In the genomic region with DNA sequence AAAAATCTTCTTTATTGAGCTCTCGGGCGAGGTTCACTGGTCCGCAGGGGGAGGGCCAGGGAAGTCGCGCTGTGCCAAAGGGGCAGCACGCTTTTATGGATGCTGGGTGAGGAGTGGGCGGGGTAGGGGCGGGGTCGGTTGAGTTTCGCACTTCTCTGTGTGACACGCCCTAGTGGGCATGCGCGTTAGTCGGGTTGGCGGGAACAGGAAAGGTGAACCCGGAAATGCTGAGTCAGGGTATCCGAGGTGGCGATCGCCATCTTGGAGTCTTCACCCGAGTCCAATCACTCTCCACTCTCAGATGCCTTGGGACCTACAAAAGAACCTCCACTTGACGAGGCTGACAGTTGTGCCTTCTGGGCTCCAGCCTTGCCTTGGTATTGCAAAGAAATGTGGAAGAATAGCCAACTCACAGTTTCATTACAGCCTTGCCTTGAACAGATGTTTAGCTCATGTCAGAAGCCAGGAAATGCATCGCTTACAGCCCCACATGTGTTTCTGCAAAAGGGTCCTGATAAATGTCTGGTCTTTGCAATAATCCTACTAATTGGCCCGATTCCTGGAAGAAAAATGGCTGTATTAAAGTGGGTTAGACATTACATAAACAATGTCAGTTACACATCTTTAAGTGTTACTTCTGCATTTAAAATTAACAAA, we compare ENCODE assay signal across 2 cellular contexts.
TF ChIP-seq lines count a peak whose summit lies in the region.

No MANE protein-coding gene starts in this region.

TF ChIP-seq in SK-N-SH, 30 proteins besides CTCF, POLR2A, EP300 and RAD21 (continued from another document):
- no peak for TF ChIP-seq EZH2phosphoT487 (IDR thresholded peaks at IDR 0.05; ENCODE audit: borderline replicate concordance, low read depth)
- TF ChIP-seq, protein P1, sequence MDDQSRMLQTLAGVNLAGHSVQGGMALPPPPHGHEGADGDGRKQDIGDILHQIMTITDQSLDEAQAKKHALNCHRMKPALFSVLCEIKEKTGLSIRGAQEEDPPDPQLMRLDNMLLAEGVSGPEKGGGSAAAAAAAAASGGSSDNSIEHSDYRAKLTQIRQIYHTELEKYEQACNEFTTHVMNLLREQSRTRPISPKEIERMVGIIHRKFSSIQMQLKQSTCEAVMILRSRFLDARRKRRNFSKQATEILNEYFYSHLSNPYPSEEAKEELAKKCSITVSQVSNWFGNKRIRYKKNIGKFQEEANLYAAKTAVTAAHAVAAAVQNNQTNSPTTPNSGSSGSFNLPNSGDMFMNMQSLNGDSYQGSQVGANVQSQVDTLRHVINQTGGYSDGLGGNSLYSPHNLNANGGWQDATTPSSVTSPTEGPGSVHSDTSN (IDR thresholded peaks at IDR 0.05) = no peak

TF ChIP-seq in SK-N-SH treated with all-trans-retinoic acid at 6 μM for 48 hours, 23 proteins besides CTCF, POLR2A, EP300 and RAD21 (continued from another document):
- TF ChIP-seq TSHZ2 (CRISPR knock-in tag; IDR thresholded peaks at IDR 0.05) (no peak), ZFP30 (CRISPR knock-in tag; IDR thresholded peaks at IDR 0.05) (no peak), ZNF70 (CRISPR knock-in tag; IDR thresholded peaks at IDR 0.05) (no peak), CSDC2 (CRISPR knock-in tag; IDR thresholded peaks at IDR 0.05) (no peak), OSR1 (CRISPR knock-in tag; IDR thresholded peaks at IDR 0.05) (no peak), ZNF8 (CRISPR knock-in tag; IDR thresholded peaks at IDR 0.05) (no peak), ZC3H10 (CRISPR knock-in tag; IDR thresholded peaks at IDR 0.05) (no peak), ARNTL (CRISPR knock-in tag; IDR thresholded peaks at IDR 0.05; ENCODE audit: borderline replicate concordance, low read depth) (no peak), PPARA (CRISPR knock-in tag; IDR thresholded peaks at IDR 0.05; ENCODE audit: borderline replicate concordance) (no peak)
- TF ChIP-seq, protein P2, sequence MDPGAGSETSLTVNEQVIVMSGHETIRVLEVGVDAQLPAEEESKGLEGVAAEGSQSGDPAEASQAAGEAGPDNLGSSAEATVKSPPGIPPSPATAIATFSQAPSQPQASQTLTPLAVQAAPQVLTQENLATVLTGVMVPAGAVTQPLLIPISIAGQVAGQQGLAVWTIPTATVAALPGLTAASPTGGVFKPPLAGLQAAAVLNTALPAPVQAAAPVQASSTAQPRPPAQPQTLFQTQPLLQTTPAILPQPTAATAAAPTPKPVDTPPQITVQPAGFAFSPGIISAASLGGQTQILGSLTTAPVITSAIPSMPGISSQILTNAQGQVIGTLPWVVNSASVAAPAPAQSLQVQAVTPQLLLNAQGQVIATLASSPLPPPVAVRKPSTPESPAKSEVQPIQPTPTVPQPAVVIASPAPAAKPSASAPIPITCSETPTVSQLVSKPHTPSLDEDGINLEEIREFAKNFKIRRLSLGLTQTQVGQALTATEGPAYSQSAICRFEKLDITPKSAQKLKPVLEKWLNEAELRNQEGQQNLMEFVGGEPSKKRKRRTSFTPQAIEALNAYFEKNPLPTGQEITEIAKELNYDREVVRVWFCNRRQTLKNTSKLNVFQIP (CRISPR knock-in tag; IDR thresholded peaks at IDR 0.05; ENCODE audit: borderline replicate concordance, low read depth) = no peak
